ENCODE assay signal across 9 cellular contexts in the genomic region with DNA sequence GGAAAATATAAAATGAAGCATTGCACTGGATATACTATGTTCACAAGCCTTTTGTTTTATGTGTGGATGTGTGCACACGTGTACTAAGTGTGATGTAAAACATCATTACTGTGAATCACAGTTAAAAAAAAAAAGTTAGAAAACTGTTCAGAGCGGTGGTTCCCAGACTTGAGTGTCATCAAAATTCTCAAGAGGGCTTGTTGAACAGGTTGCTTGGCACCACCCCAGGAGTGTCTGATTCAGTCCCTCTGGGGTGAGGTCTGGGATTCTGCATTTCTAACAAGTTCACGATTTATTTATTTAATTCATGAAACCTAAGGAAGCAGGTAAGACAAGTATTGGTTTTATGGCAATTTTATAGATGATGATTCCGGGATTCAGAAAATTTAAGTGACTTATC. TPM values are rescaled to one million over a fixed set of nuclear protein-coding genes. Genes with fewer than 3 reads are reported as not detected.
DNase-seq lines count a peak whose midpoint lies in the region; ATAC-seq, FAIRE-seq and TF ChIP-seq lines count a peak whose summit lies in the region.
"Had no signal": no experiment of that assay in that cellular context is flagged by ENCODE, and none has a peak within 500 bp of the region (broad histone marks: within the 10 kb centered on the region; RNA-seq: fewer than 3 reads in every experiment).

No MANE protein-coding gene starts in this region.

- DNase-seq in COLO668 (lab: John Stamatoyannopoulos, UW; ENCODE audit: unreplicated experiment) = peak; percentile 11
- no peak for DNase-seq in HL-60 (ENCODE audit: low read depth in 1 of 2, low spot score in 1 of 2)
- DNase-seq in WERI-Rb-1 = no peak
- DNase-seq in keratinocyte (ENCODE audit: low read depth, low spot score) = no peak
- no peak for DNase-seq in AG08395 (ENCODE audit: low spot score)
- no peak for DNase-seq in COR-L47 (lab: John Stamatoyannopoulos, UW)
- no peak for DNase-seq in urothelium cell line (ENCODE audit: low spot score)

- no peaks in the 10 kb centered on the region for H4K20me1 ChIP-seq in keratinocyte (ENCODE audit: control insufficient read depth, extremely low read depth, insufficient read depth, low read length)

- H3K9me3 ChIP-seq in WERI-Rb-1 (ENCODE audit: severe bottlenecking) (no peaks in the 10 kb centered on the region), keratinocyte (ENCODE audit: control insufficient read depth, low read depth, low read length) (no peaks in the 10 kb centered on the region)
- H3K9me3 ChIP-seq: neutrophil had no signal

- no peak for TF ChIP-seq CTCF in HL-60 (IDR thresholded peaks at IDR 0.05; ENCODE audit: insufficient read depth, low read length)
- TF ChIP-seq CTCF in WERI-Rb-1 (IDR thresholded peaks at IDR 0.05; ENCODE audit: low read depth, low read length) = no peak
- TF ChIP-seq CTCF in keratinocyte (optimal IDR thresholded peaks at IDR 0.05 in 1 of 3, IDR thresholded peaks at IDR 0.05 in 1 of 3, conservative IDR thresholded peaks at IDR 0.05 in 1 of 3; ENCODE audit: extremely low read depth in 1 of 3, insufficient read depth in 2 of 3, low read length in 3 of 3) = no peak

- peak overlapping the region; percentile 95 for H3K9ac ChIP-seq in keratinocyte (ENCODE audit: control insufficient read depth, extremely low read depth, insufficient read depth, low read length)

- H3K27ac ChIP-seq in HL-60 (replicated peaks) (no peak overlapping the region; the same call in 1 of the 2 replicates), WERI-Rb-1 (peak overlapping the region; percentile 96), keratinocyte (ENCODE audit: control insufficient read depth, insufficient read depth, low read length) (peak overlapping the region; percentile 85)
- H3K27ac ChIP-seq: neutrophil had no signal

- ATAC-seq in HG02840 (IDR thresholded peaks at IDR 0.05; ENCODE audit: low FRiP score, unreplicated experiment) = no peak

- dilution Hi-C loops in keratinocyte (cut with MboI; ENCODE audit: extremely low pct_ligation_motif_present, low sequenced_read_pairs) = no loop called here

- H3K4me1 ChIP-seq in keratinocyte (ENCODE audit: control insufficient read depth, extremely low read depth, insufficient read depth, low read length) = peaks cover 37% of the 10 kb centered on the region

- H2AFZ ChIP-seq in keratinocyte (ENCODE audit: control insufficient read depth, low read length) = no peak overlapping the region

- peak overlapping the region; percentile 92 for H3K4me2 ChIP-seq in keratinocyte (ENCODE audit: control insufficient read depth, extremely low read depth, insufficient read depth, low read depth, low read length)

- H3K9me1 ChIP-seq in keratinocyte (ENCODE audit: control insufficient read depth, extremely low read depth, insufficient read depth, low read length) = no peaks in the 10 kb centered on the region

- peaks cover 53% of the 10 kb centered on the region for H3K36me3 ChIP-seq in WERI-Rb-1
- H3K36me3 ChIP-seq in keratinocyte (ENCODE audit: control insufficient read depth in 2 of 2, extremely low read depth in 1 of 2, insufficient read depth in 2 of 2, low read length in 2 of 2) = peaks cover 0 to 7% of the 10 kb centered on the region in 2 experiments

- H3K4me3 ChIP-seq in HL-60 (replicated peaks; ENCODE audit: insufficient read depth, low read length) (peak overlapping the region; percentile 98), WERI-Rb-1 (ENCODE audit: low read depth, low read length) (peak overlapping the region; percentile 96), keratinocyte (ENCODE audit: control insufficient read depth in 2 of 3, extremely low read depth in 1 of 3, insufficient read depth in 2 of 3, low read depth in 1 of 3, low read length in 3 of 3) (peak overlapping the region in 2 of 3 experiments; percentile 97 to 98)

- peaks cover 38% of the 10 kb centered on the region for H3K79me2 ChIP-seq in keratinocyte (ENCODE audit: control insufficient read depth, insufficient read depth, low read length)

- FAIRE-seq in keratinocyte (lab: Jason Lieb, UNC) (peak; percentile 26), urothelium cell line (lab: Jason Lieb, UNC) (no peak)

- H3K27me3 ChIP-seq in HL-60 (ENCODE audit: insufficient read depth, poor library complexity, severe bottlenecking) (no peaks in the 10 kb centered on the region), WERI-Rb-1 (ENCODE audit: insufficient read depth, low read depth, severe bottlenecking) (no peaks in the 10 kb centered on the region), keratinocyte (ENCODE audit: control insufficient read depth, extremely low read depth, insufficient read depth, low read length) (no peaks in the 10 kb centered on the region)
- H3K27me3 ChIP-seq: neutrophil had no signal

RNA-seq across cellular contexts. Expression of gene CENPU, which starts 1.8 kb away (rescaled TPM):
- polyA plus RNA-seq in keratinocyte = 3.3 to 12.5 TPM (median 7.9 TPM) in 3 replicates
- polyA plus RNA-seq in keratinocyte (2011; ENCODE audit: low read depth) = 5.9 TPM
- 2.7 and 5.8 TPM in 2 replicates for polyA plus RNA-seq in keratinocyte (2011; cell fraction: cytosol; rRNA removed)
- 3.9 and 4.7 TPM in 2 replicates for polyA plus RNA-seq in keratinocyte (2011; cell fraction: nucleus; rRNA removed)
- polyA plus RNA-seq in keratinocyte (2012; ENCODE audit: low replicate concordance) = 5.3 and 8.5 TPM in 2 replicates
- polyA minus RNA-seq in keratinocyte = 0.85 to 7.4 TPM in 2 of 3 replicates, not detected in the other
- 1.2 TPM for polyA minus RNA-seq in keratinocyte (2011; cell fraction: cytosol; rRNA and poly(A)+ RNA removed)
- 2.4 and 3.4 TPM in 2 replicates for polyA minus RNA-seq in keratinocyte (2011; cell fraction: nucleus; rRNA and poly(A)+ RNA removed)
